In the genomic region with DNA sequence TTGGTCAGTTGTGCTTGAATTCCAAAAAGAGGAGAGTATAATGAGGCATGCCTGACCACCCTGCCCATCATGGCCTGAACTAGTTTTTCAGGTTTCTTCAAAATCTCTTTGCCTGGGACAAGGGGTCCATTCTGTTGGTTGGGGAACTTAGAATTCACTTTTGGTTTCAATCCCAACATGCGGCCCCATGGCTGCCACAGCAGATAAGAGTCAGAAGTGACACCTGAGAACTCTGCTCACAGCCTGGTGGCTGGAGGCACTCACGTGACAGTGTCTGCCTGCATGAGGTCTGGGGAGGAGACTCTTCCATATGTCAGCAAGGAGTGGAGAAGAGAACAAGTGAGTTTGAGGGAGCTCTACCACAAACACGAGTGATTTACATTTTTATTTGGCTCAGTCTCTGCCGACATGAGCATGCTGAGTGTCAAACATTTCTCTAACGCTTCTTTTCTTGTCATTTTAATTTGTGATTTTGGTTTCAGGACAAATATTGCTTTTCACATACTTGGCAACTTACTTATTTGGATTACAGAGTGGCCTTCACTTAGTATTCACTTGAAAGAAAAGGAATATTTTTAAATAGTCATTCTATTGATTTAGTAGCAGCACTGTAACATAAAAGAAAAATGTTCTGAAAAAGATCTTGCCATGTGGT, we compare ENCODE assay signal across 22 cellular contexts.
A peak's percentile ranks its signal among the peaks of the same experiment; 100 is the strongest.
DNase-seq lines count a peak whose midpoint lies in the region; ATAC-seq and TF ChIP-seq lines count a peak whose summit lies in the region.
"Had no signal": no experiment of that assay in that cellular context is flagged by ENCODE, and none has a peak within 500 bp of the region (broad histone marks: within the 10 kb centered on the region; RNA-seq: fewer than 3 reads in every experiment).

No MANE protein-coding gene starts in this region.

- intact Hi-C loops in uterus (cut with DNase I; ENCODE audit: low total_unique reads) = no loop called here

- H3K36me3 ChIP-seq in KMS-11 (ENCODE audit: insufficient read depth) (no peaks in the 10 kb centered on the region), hepatocyte (replicated peaks; ENCODE audit: insufficient read depth, low read depth) (no peaks in the 10 kb centered on the region), uterus (no peaks in the 10 kb centered on the region)
- H3K36me3 ChIP-seq: BLaER1 treated with 17β-estradiol and CSF1 and Interleukin-3, amounts not matched to agents 10 nM and 100 nM; tibial artery had no signal

- peak; percentile 46 for DNase-seq in DMS 273 (lab: John Stamatoyannopoulos, UW; ENCODE audit: unreplicated experiment)
- DNase-seq in DMS 273 treated with DMSO at 0.1 percent for 48 hours (lab: John Stamatoyannopoulos, UW) = no peak
- DNase-seq in hepatocyte (ENCODE audit: low spot score) = peak; percentile 30
- no peak for DNase-seq in uterus
- DNase-seq in kidney tubule cell (ENCODE audit: low spot score) = no peak
- no peak for DNase-seq in stimulated activated CD4-positive, alpha-beta T cell treated with anti-CD3 and anti-CD28 coated beads, Interleukin-12 subunit alpha, Interleukin-12 subunit beta, amount 100 ng/mL, for 4 hours
- DNase-seq: activated CD4-positive, alpha-beta T cell treated with anti-CD3 and anti-CD28 coated beads for 36 hours; activated gamma-delta T cell; amygdala; DND-41; effector memory CD4-positive, alpha-beta T cell; Kasumi-1; kidney glomerular epithelial cell; NCI-H1417 treated with DMSO at 0.1 percent for 48 hours; NCI-H226; SIG-M5; tibial artery had no signal

- no peaks in the 10 kb centered on the region for H3K9me3 ChIP-seq in hepatocyte (ENCODE audit: low read depth)
- H3K9me3 ChIP-seq in uterus = no peaks in the 10 kb centered on the region
- H3K9me3 ChIP-seq: tibial artery had no signal

- 48% methylated on average over 5 of the region's 5 CpGs for WGBS in hepatocyte (ENCODE audit: low lambda C conversion rate, missing lambda C conversion rate)

- H3K9ac ChIP-seq in KMS-11 = no peak overlapping the region
- H3K9ac ChIP-seq: BLaER1 treated with 17β-estradiol and CSF1 and Interleukin-3, amounts not matched to agents 10 nM and 100 nM had no signal

- H4K20me1 ChIP-seq in KMS-11 (ENCODE audit: insufficient read depth) = no peaks in the 10 kb centered on the region
- H4K20me1 ChIP-seq in hepatocyte (ENCODE audit: insufficient read depth, poor library complexity, severe bottlenecking) = no peaks in the 10 kb centered on the region
- H4K20me1 ChIP-seq: BLaER1 treated with 17β-estradiol and CSF1 and Interleukin-3, amounts not matched to agents 10 nM and 100 nM had no signal

- no peak overlapping the region for H3K27ac ChIP-seq in KMS-11
- H3K27ac ChIP-seq in hepatocyte = peak overlapping the region; percentile 44
- H3K27ac ChIP-seq in uterus = peak overlapping the region; percentile 59 to 75
- H3K27ac ChIP-seq: 22Rv1; BLaER1 treated with 17β-estradiol and CSF1 and Interleukin-3, amounts not matched to agents 10 nM and 100 nM; skin epidermis; tibial artery had no signal

- no peak for ATAC-seq in HG03196 (IDR thresholded peaks at IDR 0.05; ENCODE audit: unreplicated experiment)
- ATAC-seq: activated CD4-positive, alpha-beta T cell treated with anti-CD3 and anti-CD28 coated beads for 36 hours had no signal

- H3K4me3 ChIP-seq in KMS-11 (IDR thresholded peaks at IDR 0.05; ENCODE audit: insufficient read depth, low read depth, low read length) (no peak overlapping the region), hepatocyte (no peak overlapping the region), uterus (no peak overlapping the region)
- H3K4me3 ChIP-seq: BLaER1 treated with 17β-estradiol and CSF1 and Interleukin-3, amounts not matched to agents 10 nM and 100 nM; skin epidermis; tibial artery had no signal

- H3K79me2 ChIP-seq in KMS-11 (ENCODE audit: insufficient read depth, low read depth) (no peaks in the 10 kb centered on the region), hepatocyte (no peaks in the 10 kb centered on the region)

- H3K9me2 ChIP-seq in hepatocyte (replicated peaks; ENCODE audit: insufficient read depth) = no peaks in the 10 kb centered on the region

- H3K27me3 ChIP-seq in KMS-11 (ENCODE audit: insufficient read depth, low read depth) (no peaks in the 10 kb centered on the region), hepatocyte (no peaks in the 10 kb centered on the region), uterus (no peaks in the 10 kb centered on the region)
- H3K27me3 ChIP-seq: BLaER1 treated with 17β-estradiol and CSF1 and Interleukin-3, amounts not matched to agents 10 nM and 100 nM; tibial artery had no signal

- H2AFZ ChIP-seq in KMS-11 (ENCODE audit: low read depth) (peak overlapping the region; percentile 15), hepatocyte (no peak overlapping the region)

- H3K4me1 ChIP-seq in KMS-11 (ENCODE audit: low read depth, poor library complexity, severe bottlenecking) = peaks cover 6% of the 10 kb centered on the region
- H3K4me1 ChIP-seq in hepatocyte (ENCODE audit: insufficient read depth) = peaks cover 4% of the 10 kb centered on the region
- H3K4me1 ChIP-seq in uterus = peaks cover 9 to 13% of the 10 kb centered on the region in 2 donors

- no peak for TF ChIP-seq POLR2A in uterus (IDR thresholded peaks at IDR 0.05)

- H3K4me2 ChIP-seq in KMS-11 = no peak overlapping the region; the same call in 1 of the 2 replicates
- H3K4me2 ChIP-seq in hepatocyte = no peak overlapping the region
- H3K4me2 ChIP-seq: BLaER1 treated with 17β-estradiol and CSF1 and Interleukin-3, amounts not matched to agents 10 nM and 100 nM had no signal

- TF ChIP-seq CTCF in KMS-11 (conservative IDR thresholded peaks at IDR 0.05; ENCODE audit: low read depth, low read length) (no peak), hepatocyte (IDR thresholded peaks at IDR 0.05; ENCODE audit: poor library complexity) (no peak), uterus (IDR thresholded peaks at IDR 0.05) (no peak)

Comparison
In these comparisons a context has a peak if more than half of its experiments do, and no peak if none do; other contexts are left out.
1. DNase-seq: peak in DMS 273 (single experiment) and hepatocyte (single experiment); none in DMS 273 treated with DMSO at 0.1 percent for 48 hours (single experiment), uterus (0 of 2), kidney tubule cell (single experiment) and stimulated activated CD4-positive, alpha-beta T cell treated with anti-CD3 and anti-CD28 coated beads, Interleukin-12 subunit alpha, Interleukin-12 subunit beta, amount 100 ng/mL, for 4 hours (single experiment).